In genomic region chr6:52672422-52673025, GRCh38 we compare ENCODE assay signal across 1 cellular context.
TF ChIP-seq lines count a peak whose summit lies in the region.

No MANE protein-coding gene starts in this region.

TF ChIP-seq in K562, 482 proteins besides CTCF, POLR2A, EP300 and RAD21 (continued from another document):
- TF ChIP-seq ZBTB9 (CRISPR knock-in tag; IDR thresholded peaks at IDR 0.05) (no peak), FOSL1 (tag; conservative IDR thresholded peaks at IDR 0.05) (peak; percentile 87), KDM1A (IDR thresholded peaks at IDR 0.05) (peak; percentile 56 to 63; a peak in 3 of 4 replicates), JUN (IDR thresholded peaks at IDR 0.05; ENCODE audit: borderline replicate concordance, low read depth, low read length) (0 out of 2 replicates have a peak, but pooled peaks have one; percentile 57), JUN (CRISPR knock-in tag; IDR thresholded peaks at IDR 0.05; ENCODE audit: borderline replicate concordance) (no peak)
